ENCODE assay signal across 6 cellular contexts in genomic region chr22:50249382-50250248, GRCh38. TPM values are rescaled to one million over a fixed set of nuclear protein-coding genes. Genes with fewer than 3 reads are reported as not detected.
A peak's percentile ranks its signal among the peaks of the same experiment; 100 is the strongest.
DNase-seq lines count a peak whose midpoint lies in the region; TF ChIP-seq lines count a peak whose summit lies in the region.

No MANE protein-coding gene starts in this region.

- TF ChIP-seq CTCF in GM12875 (IDR thresholded peaks at IDR 0.05; ENCODE audit: borderline replicate concordance, insufficient read depth, low read depth, low read length) (no peak), nephron (IDR thresholded peaks at IDR 0.05; ENCODE audit: unreplicated experiment in 3 of 3) (no peak), GM10266 (IDR thresholded peaks at IDR 0.05; ENCODE audit: control insufficient read depth, insufficient read depth, low read depth, missing control alignments) (no peak)

- CTCF ChIA-PET in activated CD4-positive, alpha-beta memory T cell treated with anti-CD3 and anti-CD28 coated beads for 36 hours (lab: Charles Lee), result interaction anchor here (1.9 to 3.5 kb wide), 3 partner anchors 7 to 92 kb away, joined by 9 to 23 read pairs (median 21); no protein-coding TSS in a partner anchor

- intact Hi-C loops in activated CD4-positive, alpha-beta memory T cell treated with anti-CD3 and anti-CD28 coated beads for 36 hours (cut with micrococcal nuclease), result no loop called here

- no peaks in the 10 kb centered on the region for H3K27me3 Mint-ChIP-seq in activated CD4-positive, alpha-beta memory T cell treated with anti-CD3 and anti-CD28 coated beads for 36 hours
- no peaks in the 10 kb centered on the region for H3K27me3 Mint-ChIP-seq in nephron (ENCODE audit: low read depth)

- no peaks in the 10 kb centered on the region for H3K9me3 Mint-ChIP-seq in activated CD4-positive, alpha-beta memory T cell treated with anti-CD3 and anti-CD28 coated beads for 36 hours
- no peaks in the 10 kb centered on the region for H3K9me3 Mint-ChIP-seq in nephron

- H3K36me3 Mint-ChIP-seq in activated CD4-positive, alpha-beta memory T cell treated with anti-CD3 and anti-CD28 coated beads for 36 hours, result peaks cover 8% of the 10 kb centered on the region
- no peaks in the 10 kb centered on the region for H3K36me3 Mint-ChIP-seq in nephron (ENCODE audit: low read depth)

- peak overlapping the region; percentile 90 for H3K4me3 ChIP-seq in GM12875 (ENCODE audit: low read depth, low read length)

- no peak for DNase-seq in activated CD4-positive, alpha-beta memory T cell treated with anti-CD3 and anti-CD28 coated beads for 36 hours
- no peak for DNase-seq in GM10266 (ENCODE audit: extremely low spot score)
- no peak for DNase-seq in COR-L47 (lab: John Stamatoyannopoulos, UW)
- no peak for DNase-seq in hepatic stellate cell (ENCODE audit: low spot score)

- peak overlapping the region; percentile 84 for H3K4me3 Mint-ChIP-seq in activated CD4-positive, alpha-beta memory T cell treated with anti-CD3 and anti-CD28 coated beads for 36 hours
- H3K4me3 Mint-ChIP-seq in nephron, result peak overlapping the region; percentile 75 to 77 (median 75)

- POLR2A ChIA-PET in activated CD4-positive, alpha-beta memory T cell treated with anti-CD3 and anti-CD28 coated beads for 36 hours (lab: Charles Lee), result interaction anchor here (1.4 to 3.4 kb wide), 2 partner anchors 13 to 93 kb away, joined by 3 to 15 read pairs; partner anchors contain the start of gene MAPK12

- peaks cover 26% of the 10 kb centered on the region for H3K4me1 Mint-ChIP-seq in activated CD4-positive, alpha-beta memory T cell treated with anti-CD3 and anti-CD28 coated beads for 36 hours (ENCODE audit: low read depth)
- peaks cover 5% of the 10 kb centered on the region for H3K4me1 Mint-ChIP-seq in nephron

- H3K27ac Mint-ChIP-seq in activated CD4-positive, alpha-beta memory T cell treated with anti-CD3 and anti-CD28 coated beads for 36 hours, result no peak overlapping the region
- no peak overlapping the region for H3K27ac Mint-ChIP-seq in nephron

RNA-seq across cellular contexts. Expression of gene HDAC10, which starts 1.4 kb away (rescaled TPM):
- 10 to 100 TPM; 46.1 to 47.6 TPM for total RNA-seq in activated CD4-positive, alpha-beta memory T cell treated with anti-CD3 and anti-CD28 coated beads for 36 hours

RNA-seq across cellular contexts. Expression of gene TUBGCP6, which starts 4.8 kb away (rescaled TPM):
- total RNA-seq in activated CD4-positive, alpha-beta memory T cell treated with anti-CD3 and anti-CD28 coated beads for 36 hours, result 10 to 100 TPM; 41.4 to 43.8 TPM

RNA-seq across cellular contexts. Expression of gene MAPK12, which starts 11.9 kb away (rescaled TPM):
- total RNA-seq in activated CD4-positive, alpha-beta memory T cell treated with anti-CD3 and anti-CD28 coated beads for 36 hours, result 1 to 10 TPM; 9.1 to 9.7 TPM

RNA-seq across cellular contexts. Expression of gene MAPK11, which starts 20.6 kb away (rescaled TPM):
- total RNA-seq in activated CD4-positive, alpha-beta memory T cell treated with anti-CD3 and anti-CD28 coated beads for 36 hours, result 10 to 100 TPM; 23.1 to 24.6 TPM

RNA-seq across cellular contexts. Expression of gene SELENOO, which starts 48.8 kb away (rescaled TPM):
- 10 to 100 TPM; 18.8 to 19.7 TPM for total RNA-seq in activated CD4-positive, alpha-beta memory T cell treated with anti-CD3 and anti-CD28 coated beads for 36 hours
